Comparison of ENCODE assay signal across 9 cellular contexts in genomic region chr2:186575302-186575701, GRCh38. TPM values are rescaled to one million over a fixed set of nuclear protein-coding genes. Genes with fewer than 3 reads are reported as not detected.
DNase-seq lines count a peak whose midpoint lies in the region; ATAC-seq and TF ChIP-seq lines count a peak whose summit lies in the region.
"Had no signal": no experiment of that assay in that cellular context is flagged by ENCODE, and none has a peak within 500 bp of the region (broad histone marks: within the 10 kb centered on the region; RNA-seq: fewer than 3 reads in every experiment).

No MANE protein-coding gene starts in this region.

- peaks cover 3% of the 10 kb centered on the region for H3K4me1 Mint-ChIP-seq in activated naive CD4-positive, alpha-beta T cell treated with anti-CD3 and anti-CD28 coated beads for 36 hours (ENCODE audit: low read depth)
- no peaks in the 10 kb centered on the region for H3K4me1 Mint-ChIP-seq in activated naive CD4-positive, alpha-beta T cell treated with anti-CD3 and anti-CD28 coated beads, Interleukin-2, amount 10 ng/mL, durations not matched to agents 7 days and 5 days
- H3K4me1 Mint-ChIP-seq in type B pancreatic cell (ENCODE audit: unreplicated experiment) = peaks cover 24% of the 10 kb centered on the region
- H3K4me1 Mint-ChIP-seq: activated naive CD4-positive, alpha-beta T cell treated with anti-CD3 and anti-CD28 coated beads, Interleukin-2, amount 50 U/mL, for 24 hours had no signal

- no peaks in the 10 kb centered on the region for H3K9me3 Mint-ChIP-seq in activated naive CD4-positive, alpha-beta T cell treated with anti-CD3 and anti-CD28 coated beads for 36 hours
- no peaks in the 10 kb centered on the region for H3K9me3 Mint-ChIP-seq in activated naive CD4-positive, alpha-beta T cell treated with anti-CD3 and anti-CD28 coated beads, Interleukin-2, amount 10 ng/mL, durations not matched to agents 7 days and 5 days
- no peaks in the 10 kb centered on the region for H3K9me3 Mint-ChIP-seq in type B pancreatic cell
- H3K9me3 Mint-ChIP-seq: activated naive CD4-positive, alpha-beta T cell treated with anti-CD3 and anti-CD28 coated beads, Interleukin-2, amount 50 U/mL, for 24 hours had no signal

- no peak overlapping the region for H3K4me3 Mint-ChIP-seq in activated naive CD4-positive, alpha-beta T cell treated with anti-CD3 and anti-CD28 coated beads for 36 hours
- H3K4me3 Mint-ChIP-seq in activated naive CD4-positive, alpha-beta T cell treated with anti-CD3 and anti-CD28 coated beads, Interleukin-2, amount 10 ng/mL, durations not matched to agents 7 days and 5 days = no peak overlapping the region
- H3K4me3 Mint-ChIP-seq in type B pancreatic cell = no peak overlapping the region
- H3K4me3 Mint-ChIP-seq: activated naive CD4-positive, alpha-beta T cell treated with anti-CD3 and anti-CD28 coated beads, Interleukin-2, amount 50 U/mL, for 24 hours had no signal

- TF ChIP-seq CTCF in type B pancreatic cell (conservative IDR thresholded peaks at IDR 0.05) = no peak

- H3K36me3 Mint-ChIP-seq in activated naive CD4-positive, alpha-beta T cell treated with anti-CD3 and anti-CD28 coated beads for 36 hours (ENCODE audit: low read depth) = no peaks in the 10 kb centered on the region
- H3K36me3 Mint-ChIP-seq in activated naive CD4-positive, alpha-beta T cell treated with anti-CD3 and anti-CD28 coated beads, Interleukin-2, amount 10 ng/mL, durations not matched to agents 7 days and 5 days = no peaks in the 10 kb centered on the region
- no peaks in the 10 kb centered on the region for H3K36me3 Mint-ChIP-seq in type B pancreatic cell
- H3K36me3 Mint-ChIP-seq: activated naive CD4-positive, alpha-beta T cell treated with anti-CD3 and anti-CD28 coated beads, Interleukin-2, amount 50 U/mL, for 24 hours had no signal

- DNase-seq in activated naive CD4-positive, alpha-beta T cell treated with anti-CD3 and anti-CD28 coated beads for 36 hours = peak; percentile 7
- DNase-seq in activated naive CD4-positive, alpha-beta T cell treated with anti-CD3 and anti-CD28 coated beads, Interleukin-2, amount 10 ng/mL, durations not matched to agents 7 days and 5 days = no peak
- peak; percentile 93 for DNase-seq in HS-5 (ENCODE audit: low read depth)
- peak; percentile 16 for DNase-seq in UCSD-AML1 (lab: John Stamatoyannopoulos, UW; ENCODE audit: unreplicated experiment)
- peak; percentile 35 for DNase-seq in iPS DF 19.7 (ENCODE audit: low read depth, low spot score)
- no peak for DNase-seq in type B pancreatic cell (ENCODE audit: extremely low spot score, unreplicated experiment)
- no peak for DNase-seq in activated CD4-positive, alpha-beta T cell treated with anti-CD3 and anti-CD28 coated beads, Interleukin-2, amount 50 U/mL, for 1 hour

- intact Hi-C loops in activated naive CD4-positive, alpha-beta T cell treated with anti-CD3 and anti-CD28 coated beads for 36 hours (cut with micrococcal nuclease) = loop anchor here (2.0 kb wide), 1 partner anchor 65 kb away; no protein-coding TSS in a partner anchor

- CTCF ChIA-PET in activated naive CD4-positive, alpha-beta T cell treated with anti-CD3 and anti-CD28 coated beads for 36 hours (lab: Charles Lee) = no interaction called here
- CTCF ChIA-PET in activated naive CD4-positive, alpha-beta T cell treated with anti-CD3 and anti-CD28 coated beads, Interleukin-2, amount 10 ng/mL, durations not matched to agents 7 days and 5 days (lab: Charles Lee) = interaction anchor here (1.6 kb wide), 1 partner anchor 72 kb away, joined by 3 read pairs; no protein-coding TSS in a partner anchor

- H3K27me3 Mint-ChIP-seq in activated naive CD4-positive, alpha-beta T cell treated with anti-CD3 and anti-CD28 coated beads for 36 hours (ENCODE audit: low read depth) = no peaks in the 10 kb centered on the region
- peaks cover 4% of the 10 kb centered on the region for H3K27me3 Mint-ChIP-seq in activated naive CD4-positive, alpha-beta T cell treated with anti-CD3 and anti-CD28 coated beads, Interleukin-2, amount 10 ng/mL, durations not matched to agents 7 days and 5 days
- H3K27me3 Mint-ChIP-seq in type B pancreatic cell = no peaks in the 10 kb centered on the region
- H3K27me3 Mint-ChIP-seq: activated naive CD4-positive, alpha-beta T cell treated with anti-CD3 and anti-CD28 coated beads, Interleukin-2, amount 50 U/mL, for 24 hours had no signal

- ATAC-seq in GM19467 (IDR thresholded peaks at IDR 0.05; ENCODE audit: unreplicated experiment) = no peak

- H3K27ac Mint-ChIP-seq in activated naive CD4-positive, alpha-beta T cell treated with anti-CD3 and anti-CD28 coated beads for 36 hours = no peak overlapping the region
- H3K27ac Mint-ChIP-seq in activated naive CD4-positive, alpha-beta T cell treated with anti-CD3 and anti-CD28 coated beads, Interleukin-2, amount 10 ng/mL, durations not matched to agents 7 days and 5 days = no peak overlapping the region
- H3K27ac Mint-ChIP-seq in type B pancreatic cell = peak overlapping the region; percentile 76
- H3K27ac Mint-ChIP-seq: activated naive CD4-positive, alpha-beta T cell treated with anti-CD3 and anti-CD28 coated beads, Interleukin-2, amount 50 U/mL, for 24 hours had no signal

RNA-seq across cellular contexts. Expression of gene ITGAV, which starts 14.6 kb away (rescaled TPM):
- total RNA-seq in activated naive CD4-positive, alpha-beta T cell treated with anti-CD3 and anti-CD28 coated beads for 36 hours = 1 to 10 TPM; 4.5 to 5.0 TPM
- total RNA-seq in type B pancreatic cell (ENCODE audit: low replicate concordance) = 45.2 and 65.6 TPM in 2 replicates

Comparison
In these comparisons a context has a peak if more than half of its experiments do, and no peak if none do; other contexts are left out.
1. DNase-seq: peak in activated naive CD4-positive, alpha-beta T cell treated with anti-CD3 and anti-CD28 coated beads for 36 hours (single experiment), HS-5 (single experiment), UCSD-AML1 (single experiment) and iPS DF 19.7 (single experiment); none in activated naive CD4-positive, alpha-beta T cell treated with anti-CD3 and anti-CD28 coated beads, Interleukin-2, amount 10 ng/mL, durations not matched to agents 7 days and 5 days (single experiment), type B pancreatic cell (single experiment) and activated CD4-positive, alpha-beta T cell treated with anti-CD3 and anti-CD28 coated beads, Interleukin-2, amount 50 U/mL, for 1 hour (single experiment).